In the genomic region with DNA sequence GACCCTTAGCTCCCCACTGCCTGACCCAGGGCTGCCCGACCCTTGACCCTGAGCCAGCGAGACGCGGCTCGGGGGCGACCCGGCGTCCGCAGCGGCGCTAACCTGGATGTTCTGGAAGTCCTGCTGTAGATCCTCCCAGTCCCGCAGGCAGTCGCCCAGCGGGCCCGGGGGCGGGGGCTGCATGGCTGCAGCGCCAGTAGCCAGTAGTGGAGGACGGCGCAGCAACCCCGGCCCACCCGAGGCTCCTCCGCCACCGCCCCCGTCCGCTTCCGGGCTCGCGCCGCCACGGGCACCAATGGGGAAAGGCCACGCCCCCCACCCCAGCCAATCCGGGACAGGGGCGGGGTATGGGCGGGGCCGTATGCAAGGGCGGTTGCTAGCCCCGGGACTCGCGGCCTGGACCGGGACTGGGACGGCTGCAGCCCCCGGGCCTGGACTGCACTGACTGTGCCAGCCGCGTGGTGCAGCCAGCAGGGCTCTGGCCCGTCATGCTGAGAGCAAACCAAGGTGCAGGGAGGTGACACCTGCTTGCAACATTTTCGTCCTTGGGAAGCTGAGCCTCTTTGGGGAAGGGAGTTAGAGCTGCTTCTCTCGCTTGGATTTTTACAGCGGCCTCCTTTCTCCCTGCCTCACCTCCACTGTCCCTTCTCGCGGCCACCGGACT, we compare ENCODE assay signal across 8 cellular contexts. TPM values are rescaled to one million over a fixed set of nuclear protein-coding genes. Genes with fewer than 3 reads are reported as not detected.
DNase-seq lines count a peak whose midpoint lies in the region; ATAC-seq and TF ChIP-seq lines count a peak whose summit lies in the region.

TSS of gene TMEM120A (minus strand) at position 208 of the 664 bp plus-strand sequence. CDS start at position 183, 25 bp downstream.

- H3K27ac ChIP-seq in H9 (ENCODE audit: insufficient read length, low read depth, low read length): no peak within 1 kb of the TSS

- H4K5ac ChIP-seq in H9 (ENCODE audit: insufficient read length, low read depth, low read length): no peak within 1 kb of the TSS

- H2BK120ac ChIP-seq in H9 (ENCODE audit: low read depth, low read length, poor library complexity, severe bottlenecking): no peak within 1 kb of the TSS

- no peak within 1 kb of the TSS for H3K56ac ChIP-seq in H9 (ENCODE audit: insufficient read length, low read depth, low read length)

- in situ Hi-C loops in G401 (cut with HindIII; ENCODE audit: low sequenced_read_pairs): no loop called here

- H3K4me3 Mint-ChIP-seq in H9: peak within 1 kb of the TSS; percentile 65 to 83
- peak within 1 kb of the TSS; percentile 86 to 91 (median 91) for H3K4me3 Mint-ChIP-seq in nephron

- no peaks in the 10 kb centered on the region for H3K79me2 ChIP-seq in H9 (ENCODE audit: insufficient read depth, low read length)

- peak; percentile 91 for DNase-seq in G401 (ENCODE audit: low spot score)
- DNase-seq in H9: peak; percentile 96
- peak; percentile 91 for DNase-seq in M059J (ENCODE audit: low read depth)
- peak; percentile 92 for DNase-seq in activated T-helper 9 cell treated with anti-CD3 and anti-CD28 coated beads, Interleukin-2, amount 50 U/mL, for 16 hours (ENCODE audit: low read depth)
- peak; percentile 94 for DNase-seq in fibroblast of pulmonary artery (ENCODE audit: low read depth)
- peak; percentile 98 for DNase-seq in stimulated activated naive CD8-positive, alpha-beta T cell treated with anti-CD3 and anti-CD28 coated beads, Interleukin-15, Interleukin-2, amounts not matched to agents 100 U/mL and 50 U/mL, for 24 hours

- H3K27me3 Mint-ChIP-seq in H9 (ENCODE audit: low read depth) (no peaks in the 10 kb centered on the region; the same call in 1 of the 2 replicates), nephron (ENCODE audit: low read depth) (no peaks in the 10 kb centered on the region)

- H3K9ac ChIP-seq in H9 (ENCODE audit: extremely low read depth, insufficient read length, low read length): peak within 1 kb of the TSS; percentile 20

- H4K20me1 ChIP-seq in H9 (ENCODE audit: control insufficient read depth, insufficient read depth, insufficient read length): no peaks in the 10 kb centered on the region

- no peak within 1 kb of the TSS; the same call in 1 of the 2 replicates for H3K14ac ChIP-seq in H9 (ENCODE audit: insufficient read depth, low read length)

- H3K4me2 ChIP-seq in H9 (ENCODE audit: insufficient read depth, insufficient read length, low read length): peak within 1 kb of the TSS; percentile 57

- H3T11ph ChIP-seq in H9 (ENCODE audit: low read length): no peak within 1 kb of the TSS

- no peak within 1 kb of the TSS for H3K23ac ChIP-seq in H9 (ENCODE audit: insufficient read length, low read depth, low read length)

- H3K18ac ChIP-seq in H9 (ENCODE audit: insufficient read length, low read depth, low read length): peak within 1 kb of the TSS; percentile 38

- H3K36me3 Mint-ChIP-seq in H9 (ENCODE audit: insufficient read depth in 1 of 3, low read depth in 3 of 3): peaks cover 7 to 22% (median 17%) of the 10 kb centered on the region in 3 experiments
- H3K36me3 Mint-ChIP-seq in nephron (ENCODE audit: low read depth): peaks cover 36% of the 10 kb centered on the region

- 0 out of 2 replicates have a peak within 1 kb of the TSS, but pooled peaks have one; percentile 27 for H2BK15ac ChIP-seq in H9 (ENCODE audit: low read depth, low read length)

- no peak within 1 kb of the TSS for H3K4ac ChIP-seq in H9 (ENCODE audit: low read depth, low read length)

- H3K4me3 ChIP-seq in fibroblast of pulmonary artery (replicated peaks; ENCODE audit: low read depth, low read length): peak within 1 kb of the TSS; percentile 75

- H2AK5ac ChIP-seq in H9 (ENCODE audit: insufficient read length, low read length): no peak within 1 kb of the TSS

- no peak within 1 kb of the TSS for H4K8ac ChIP-seq in H9 (replicated peaks; ENCODE audit: insufficient read length, low read depth, low read length)

- peaks cover 15% of the 10 kb centered on the region for H3K23me2 ChIP-seq in H9 (ENCODE audit: insufficient read length, low read depth, low read length, poor library complexity, severe bottlenecking)

- no CpG with 5 or more reads among the region's 51 CpGs for whole genome bisulfite sequencing in H9 (ENCODE audit: extremely low coverage, insufficient read length, low lambda C conversion rate)

- H3K4me1 Mint-ChIP-seq in H9 (peaks cover 24 to 41% of the 10 kb centered on the region in 2 experiments), nephron (peaks cover 17% of the 10 kb centered on the region)

- peaks cover 3% of the 10 kb centered on the region; the same call in 1 of the 2 replicates for H3K4me1 ChIP-seq in H9 (ENCODE audit: insufficient read depth, low read length)

- H2BK20ac ChIP-seq in H9 (ENCODE audit: low read depth, low read length, poor library complexity, severe bottlenecking): no peak within 1 kb of the TSS

- TF ChIP-seq POLR2A in Raji (IDR thresholded peaks at IDR 0.05; ENCODE audit: insufficient read depth, low read depth, low read length): peak; percentile 96

- peak; percentile 98 for ATAC-seq in stimulated activated naive CD8-positive, alpha-beta T cell treated with anti-CD3 and anti-CD28 coated beads, Interleukin-15, Interleukin-2, amounts not matched to agents 100 U/mL and 50 U/mL, for 24 hours

- H3K9me3 ChIP-seq in H9 (ENCODE audit: control insufficient read depth, low read depth, low read length): no peaks in the 10 kb centered on the region

- no peak within 1 kb of the TSS for H2AFZ ChIP-seq in H9 (ENCODE audit: low read length)

- TF ChIP-seq CTCF in H9 (conservative IDR thresholded peaks at IDR 0.05) (peak; percentile 35; the same call in 2 of the 3 replicates), fibroblast of pulmonary artery (IDR thresholded peaks at IDR 0.05; ENCODE audit: low read length, missing control alignments) (no peak), nephron (IDR thresholded peaks at IDR 0.05; ENCODE audit: unreplicated experiment in 3 of 3) (peak; percentile 15 to 38 (median 26))

- H3K27me3 ChIP-seq in H9 (ENCODE audit: insufficient read depth, low read length): no peaks in the 10 kb centered on the region

- H3K79me1 ChIP-seq in H9 (ENCODE audit: insufficient read depth, low read depth, low read length, poor library complexity, severe bottlenecking): no peaks in the 10 kb centered on the region

- H3K9me3 Mint-ChIP-seq in H9: no peaks in the 10 kb centered on the region; a peak in 1 of 5 replicates
- no peaks in the 10 kb centered on the region for H3K9me3 Mint-ChIP-seq in nephron

- H3K27ac Mint-ChIP-seq in H9: peak within 1 kb of the TSS; percentile 93 to 95 (median 95); a peak in 5 of 7 replicates
- H3K27ac Mint-ChIP-seq in nephron: peak within 1 kb of the TSS in 2 of 3 experiments; percentile 69 to 79

- no peak within 1 kb of the TSS for H2BK5ac ChIP-seq in H9 (ENCODE audit: insufficient read length, low read length)

- H2BK12ac ChIP-seq in H9 (ENCODE audit: insufficient read length, low read depth, low read length): no peak within 1 kb of the TSS

- no peak within 1 kb of the TSS for H4K91ac ChIP-seq in H9 (ENCODE audit: insufficient read length, low read depth, low read length)

RNA-seq across cellular contexts. Expression of gene TMEM120A, which starts in this region (rescaled TPM):
- total RNA-seq in G401 (2014; rRNA removed; shearing (Covaris generic)): 18.2 and 19.6 TPM in 2 replicates
- total RNA-seq in H9 (2021): 23.2 and 30.0 TPM in 2 replicates
- 15.7 and 19.6 TPM in 2 replicates for total RNA-seq in M059J (2014; rRNA removed; shearing (Covaris generic))
